Comparison of ENCODE assay signal across 11 cellular contexts in the genomic region with DNA sequence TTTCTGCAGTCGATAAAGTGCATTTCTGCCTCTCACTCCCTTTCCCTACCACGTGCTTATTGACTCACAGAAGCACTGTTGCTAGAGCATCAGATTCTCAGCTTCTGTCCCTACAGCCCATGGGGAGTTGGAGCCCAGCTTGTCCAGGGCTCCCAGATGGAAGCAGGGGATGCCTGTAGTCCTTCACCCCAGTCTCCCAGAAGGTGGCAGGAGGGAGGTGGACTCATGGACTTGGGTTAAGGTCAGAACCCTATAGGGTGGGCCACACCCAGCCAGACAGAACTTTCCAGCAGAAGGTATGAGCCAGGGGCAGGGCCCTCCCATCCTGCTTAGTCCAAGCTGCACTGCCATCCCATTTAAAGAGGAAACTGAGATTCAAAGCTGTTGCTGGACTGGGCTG. TPM values are rescaled to one million over a fixed set of nuclear protein-coding genes. Genes with fewer than 3 reads are reported as not detected.
DNase-seq lines count a peak whose midpoint lies in the region; ATAC-seq and TF ChIP-seq lines count a peak whose summit lies in the region.
"Had no signal": no experiment of that assay in that cellular context is flagged by ENCODE, and none has a peak within 500 bp of the region (broad histone marks: within the 10 kb centered on the region; RNA-seq: fewer than 3 reads in every experiment).

No MANE protein-coding gene starts in this region.

- no peaks in the 10 kb centered on the region for H3K9me3 Mint-ChIP-seq in effector memory CD8-positive, alpha-beta T cell
- H3K9me3 Mint-ChIP-seq: CD14-positive monocyte had no signal

- peaks cover 0 to 3% of the 10 kb centered on the region in 2 donors for H3K4me1 Mint-ChIP-seq in effector memory CD8-positive, alpha-beta T cell (ENCODE audit: low read depth in 2 of 2)
- H3K4me1 Mint-ChIP-seq: CD14-positive monocyte had no signal

- peaks cover 55% of the 10 kb centered on the region for H3K36me3 Mint-ChIP-seq in effector memory CD8-positive, alpha-beta T cell (ENCODE audit: insufficient read depth)

- H3K4me3 ChIP-seq in NB4 (ENCODE audit: low read depth, low read length) (no peak overlapping the region), mucosa of descending colon (no peak overlapping the region)
- H3K4me3 ChIP-seq: body of pancreas, GM12878 had no signal

- H3K27me3 Mint-ChIP-seq in effector memory CD8-positive, alpha-beta T cell = no peaks in the 10 kb centered on the region

- peak; percentile 7 for TF ChIP-seq POLR2A in NB4 (IDR thresholded peaks at IDR 0.05; ENCODE audit: extremely low read depth, insufficient read length)

- peak overlapping the region; percentile 35 to 62 for H3K27ac Mint-ChIP-seq in effector memory CD8-positive, alpha-beta T cell

- DNase-seq in DMS114 treated with DMSO at 0.1 percent for 48 hours (lab: John Stamatoyannopoulos, UW; ENCODE audit: unreplicated experiment) = peak; percentile 13
- no peak for DNase-seq in NB4 (ENCODE audit: low read depth)
- DNase-seq in effector memory CD8-positive, alpha-beta T cell = no peak
- no peak for DNase-seq in mucosa of descending colon
- DNase-seq in activated T-cell treated with anti-CD3 and anti-CD28 coated beads, Interleukin-2, amount 50 U/mL, for 48 hours = no peak
- DNase-seq in T-helper 2 cell = no peak

- no peaks in the 10 kb centered on the region for H3K4me1 ChIP-seq in mucosa of descending colon (ENCODE audit: low read depth)

- intact Hi-C loops in mucosa of descending colon (cut with DNase I, micrococcal nuclease) = loop anchor here in 1 of 2 donors (5.0 kb wide), 1 partner anchor 65 kb away; no protein-coding TSS in a partner anchor

- H3K4me3 Mint-ChIP-seq in effector memory CD8-positive, alpha-beta T cell = peak overlapping the region in 1 of 2 donors; percentile 1

- ATAC-seq in effector memory CD8-positive, alpha-beta T cell (replicated peaks) = no peak
- ATAC-seq in mucosa of descending colon = peak; percentile 14
- ATAC-seq in GM19463 (IDR thresholded peaks at IDR 0.05; ENCODE audit: unreplicated experiment) = no peak
- no peak for ATAC-seq in HG02571 (IDR thresholded peaks at IDR 0.05; ENCODE audit: unreplicated experiment)

- no peak for TF ChIP-seq CTCF in NB4 (IDR thresholded peaks at IDR 0.05; ENCODE audit: low read depth, low read length)
- no peak for TF ChIP-seq CTCF in mucosa of descending colon (IDR thresholded peaks at IDR 0.05)

- H3K9me3 ChIP-seq in mucosa of descending colon = no peaks in the 10 kb centered on the region
- H3K9me3 ChIP-seq: body of pancreas had no signal

- H3K36me3 ChIP-seq in mucosa of descending colon (ENCODE audit: low read depth) = no peaks in the 10 kb centered on the region

RNA-seq across cellular contexts. Expression of a gene that starts 33.1 kb away (rescaled TPM):
- 10 to 100 TPM; 10.7 to 15.3 (median 14.6) TPM for total RNA-seq in mucosa of descending colon

RNA-seq across cellular contexts. Expression of a gene that starts 33.4 kb away (rescaled TPM):
- total RNA-seq in mucosa of descending colon = 100 to 1,000 TPM; 128 to 183 (median 158) TPM
